In the genomic region with DNA sequence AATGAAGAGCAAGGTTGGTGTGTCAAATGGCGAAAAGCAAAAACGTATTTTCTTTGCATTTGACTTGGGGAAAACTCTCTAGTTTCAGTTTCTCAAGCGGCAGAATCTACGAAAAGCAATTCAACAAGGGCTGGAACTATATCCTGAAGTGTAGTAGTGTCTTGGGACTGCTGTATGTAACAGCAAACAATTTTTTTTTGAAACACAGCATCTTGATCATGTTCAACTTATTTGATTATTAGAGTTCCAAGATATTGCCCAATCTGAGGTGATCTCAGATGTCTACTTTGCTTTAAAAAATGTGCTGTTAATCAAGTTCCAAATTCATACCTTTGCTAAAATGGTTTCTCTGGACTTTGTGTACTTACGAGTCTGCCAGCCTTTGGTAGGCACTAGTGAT, we compare ENCODE assay signal across 27 cellular contexts.
DNase-seq lines count a peak whose midpoint lies in the region; ATAC-seq, FAIRE-seq and TF ChIP-seq lines count a peak whose summit lies in the region.
"Had no signal": no experiment of that assay in that cellular context is flagged by ENCODE, and none has a peak within 500 bp of the region (broad histone marks: within the 10 kb centered on the region; RNA-seq: fewer than 3 reads in every experiment).

No MANE protein-coding gene starts in this region.

- no peak overlapping the region for H4K8ac ChIP-seq in neuronal stem cell (ENCODE audit: low read depth, low read length)

- ATAC-seq in A549 (no peak), HG03280 (IDR thresholded peaks at IDR 0.05; ENCODE audit: unreplicated experiment) (no peak), HG03095 (IDR thresholded peaks at IDR 0.05; ENCODE audit: unreplicated experiment) (no peak)
- ATAC-seq: CD8-positive, alpha-beta T cell; T-helper 17 cell had no signal

- H2AFZ ChIP-seq in neuronal stem cell (ENCODE audit: low read length): peak overlapping the region; percentile 23

- no peak overlapping the region for H3K27ac ChIP-seq in A549
- no peak overlapping the region for H3K27ac ChIP-seq in neuronal stem cell (replicated peaks; ENCODE audit: low read length)
- H3K27ac ChIP-seq: C4-2B, SK-N-MC had no signal

- H3K18ac ChIP-seq in neuronal stem cell (ENCODE audit: low read length): no peak overlapping the region

- H2BK120ac ChIP-seq in neuronal stem cell (ENCODE audit: low read depth, low read length): no peak overlapping the region

- H3K9ac ChIP-seq in neuronal stem cell (ENCODE audit: low read depth, low read length, poor library complexity): no peak overlapping the region

- DNase-seq in A549 (ENCODE audit: low read depth in 1 of 2, low spot score in 1 of 2) (no peak), H54 (ENCODE audit: insufficient read length, low spot score) (no peak), OCI-M1 (lab: John Stamatoyannopoulos, UW) (peak; percentile 83), neuronal stem cell (ENCODE audit: low spot score) (no peak), NCI-H2081 (lab: John Stamatoyannopoulos, UW) (no peak)
- DNase-seq: Caco-2; CD8-positive, alpha-beta T cell; DMS79 treated with DMSO at 0.1 percent for 48 hours; GF-D8; H9; Karpas-422; MV-4-11; NCI-H1105; NCI-H1436 treated with DMSO at 0.1 percent for 48 hours; NCI-H187 treated with DMSO at 0.1 percent for 48 hours; NCI-H2107; NCI-H446; NCI-H526; NCI-H82; SIG-M5; T-helper 17 cell had no signal

- POLR2A ChIA-PET in A549 (lab: Yijun Ruan, JAX): no interaction called here

- H3K4ac ChIP-seq in neuronal stem cell (ENCODE audit: low read length): no peak overlapping the region

- no peak overlapping the region for H4K91ac ChIP-seq in neuronal stem cell (ENCODE audit: low read depth, low read length, poor library complexity)

- H3K14ac ChIP-seq in neuronal stem cell (ENCODE audit: low read length): no peak overlapping the region

- H3K27me3 ChIP-seq in neuronal stem cell (ENCODE audit: control insufficient read depth in 3 of 3, insufficient read depth in 3 of 3, low read depth in 1 of 3, low read length in 3 of 3): no peaks in the 10 kb centered on the region

- CTCF ChIA-PET in A549 (lab: Yijun Ruan, JAX): no interaction called here

- FAIRE-seq in A549 (lab: Jason Lieb, UNC) (no peak), H54 (lab: Jason Lieb, UNC) (peak; percentile 91)
- FAIRE-seq: GM12891, RCC 7860 had no signal

- no peaks in the 10 kb centered on the region for H3K9me3 ChIP-seq in A549
- no peaks in the 10 kb centered on the region for H3K9me3 ChIP-seq in neuronal stem cell (replicated peaks in 1 of 2; ENCODE audit: control insufficient read depth in 2 of 2, insufficient read depth in 1 of 2, low read depth in 1 of 2, low read length in 2 of 2)
- H3K9me3 ChIP-seq: Caco-2 had no signal

- no peak for TF ChIP-seq RAD21 in A549 (conservative IDR thresholded peaks at IDR 0.05 in 1 of 2, IDR thresholded peaks at IDR 0.05 in 1 of 2)

- H2BK5ac ChIP-seq in neuronal stem cell (ENCODE audit: low read length): no peak overlapping the region

- no peak for TF ChIP-seq CTCF in A549 (IDR thresholded peaks at IDR 0.05)

- H3K4me3 ChIP-seq in A549 (no peak overlapping the region), neuronal stem cell (ENCODE audit: low read length in 2 of 2) (no peak overlapping the region)
- H3K4me3 ChIP-seq: SK-N-MC had no signal

- H2BK15ac ChIP-seq in neuronal stem cell (ENCODE audit: low read length): no peak overlapping the region

- WGBS in A549 (ENCODE audit: missing lambda C conversion rate): 7% methylated on average over 5 of the region's 5 CpGs
- no CpG with 5 or more reads among the region's 5 CpGs for WGBS in neuronal stem cell (ENCODE audit: extremely low coverage in 2 of 2, insufficient read length in 2 of 2, insufficient replicate concordance in 1 of 2), 2 donors

- no peaks in the 10 kb centered on the region for H3K36me3 ChIP-seq in neuronal stem cell (replicated peaks in 1 of 2; ENCODE audit: control insufficient read depth in 2 of 2, insufficient read depth in 2 of 2, low read length in 2 of 2)

- no peak for TF ChIP-seq POLR2A in A549 (IDR thresholded peaks at IDR 0.05; ENCODE audit: low read length)
- no peak for TF ChIP-seq POLR2A in H54 (IDR thresholded peaks at IDR 0.05; ENCODE audit: low read depth, low read length)

- no peak for TF ChIP-seq EP300 in A549 (IDR thresholded peaks at IDR 0.05)

- H3K4me1 ChIP-seq in A549 (no peaks in the 10 kb centered on the region), neuronal stem cell (ENCODE audit: control insufficient read depth in 2 of 2, insufficient read depth in 1 of 2, low read depth in 1 of 2, low read length in 2 of 2) (no peaks in the 10 kb centered on the region)
- H3K4me1 ChIP-seq: Caco-2 had no signal

- H3K4me2 ChIP-seq in A549 (0 out of 3 replicates have a peak overlapping the region, but pooled peaks have one; percentile 30), neuronal stem cell (ENCODE audit: insufficient read depth, low read length, poor library complexity, severe bottlenecking) (no peak overlapping the region)

- H2BK12ac ChIP-seq in neuronal stem cell (ENCODE audit: low read length): no peak overlapping the region

- H2AK5ac ChIP-seq in neuronal stem cell (ENCODE audit: low read depth, low read length): no peak overlapping the region

- H3K23ac ChIP-seq in neuronal stem cell (ENCODE audit: low read depth, low read length, poor library complexity): no peak overlapping the region

- H3K79me1 ChIP-seq in neuronal stem cell (ENCODE audit: low read depth, low read length): no peaks in the 10 kb centered on the region

TF ChIP-seq in A549, 52 proteins besides CTCF, POLR2A, EP300 and RAD21:
- TF ChIP-seq ZFP36 (IDR thresholded peaks at IDR 0.05; ENCODE audit: borderline replicate concordance, partially characterized antibody) (no peak), POLR2AphosphoS2 (conservative IDR thresholded peaks at IDR 0.05; ENCODE audit: low read length) (no peak), CHD4 (IDR thresholded peaks at IDR 0.05; ENCODE audit: borderline replicate concordance) (no peak), HOXA7 (CRISPR knock-in tag; IDR thresholded peaks at IDR 0.05) (no peak), FOXS1 (CRISPR knock-in tag; IDR thresholded peaks at IDR 0.05) (no peak), CBX2 (IDR thresholded peaks at IDR 0.05; ENCODE audit: borderline replicate concordance, low read depth) (no peak), RNF2 (IDR thresholded peaks at IDR 0.05; ENCODE audit: borderline replicate concordance, low read depth) (no peak)
- TF ChIP-seq, protein P1, sequence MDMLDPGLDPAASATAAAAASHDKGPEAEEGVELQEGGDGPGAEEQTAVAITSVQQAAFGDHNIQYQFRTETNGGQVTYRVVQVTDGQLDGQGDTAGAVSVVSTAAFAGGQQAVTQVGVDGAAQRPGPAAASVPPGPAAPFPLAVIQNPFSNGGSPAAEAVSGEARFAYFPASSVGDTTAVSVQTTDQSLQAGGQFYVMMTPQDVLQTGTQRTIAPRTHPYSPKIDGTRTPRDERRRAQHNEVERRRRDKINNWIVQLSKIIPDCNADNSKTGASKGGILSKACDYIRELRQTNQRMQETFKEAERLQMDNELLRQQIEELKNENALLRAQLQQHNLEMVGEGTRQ (IDR thresholded peaks at IDR 0.05): no peak
- TF ChIP-seq, protein P2, sequence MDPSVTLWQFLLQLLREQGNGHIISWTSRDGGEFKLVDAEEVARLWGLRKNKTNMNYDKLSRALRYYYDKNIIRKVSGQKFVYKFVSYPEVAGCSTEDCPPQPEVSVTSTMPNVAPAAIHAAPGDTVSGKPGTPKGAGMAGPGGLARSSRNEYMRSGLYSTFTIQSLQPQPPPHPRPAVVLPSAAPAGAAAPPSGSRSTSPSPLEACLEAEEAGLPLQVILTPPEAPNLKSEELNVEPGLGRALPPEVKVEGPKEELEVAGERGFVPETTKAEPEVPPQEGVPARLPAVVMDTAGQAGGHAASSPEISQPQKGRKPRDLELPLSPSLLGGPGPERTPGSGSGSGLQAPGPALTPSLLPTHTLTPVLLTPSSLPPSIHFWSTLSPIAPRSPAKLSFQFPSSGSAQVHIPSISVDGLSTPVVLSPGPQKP (IDR thresholded peaks at IDR 0.05; ENCODE audit: low read depth, low read length): no peak
